ENCODE assay signal across 8 cellular contexts in the genomic region with DNA sequence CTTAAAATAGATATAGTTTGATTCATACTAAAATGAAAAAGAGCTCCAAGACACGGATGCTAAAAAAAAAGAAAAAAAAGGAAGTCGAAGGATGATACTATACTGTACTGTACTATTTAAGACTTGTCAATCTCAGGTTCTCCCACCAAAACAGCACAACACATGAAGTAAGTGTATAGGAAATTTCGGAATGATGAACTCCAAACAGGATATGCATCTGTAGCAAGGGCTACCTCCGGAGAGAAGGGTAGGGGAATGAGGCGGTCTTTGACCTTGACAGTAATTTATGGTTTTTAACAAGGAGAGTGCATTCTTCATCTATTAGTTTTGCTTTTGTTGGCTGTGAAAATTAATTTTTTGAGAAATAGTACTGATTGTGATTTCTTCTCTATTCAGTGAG. TPM values are rescaled to one million over a fixed set of nuclear protein-coding genes. Genes with fewer than 3 reads are reported as not detected.
DNase-seq lines count a peak whose midpoint lies in the region; ATAC-seq and TF ChIP-seq lines count a peak whose summit lies in the region.

No MANE protein-coding gene starts in this region.

- peak overlapping the region; percentile 97 for H3K27ac Mint-ChIP-seq in CD4-positive, alpha-beta T cell
- H3K27ac Mint-ChIP-seq in natural killer cell treated with Interleukin-12 subunit alpha and Interleukin-12 subunit beta and Interleukin-15 and Interleukin-18, amount 100 ng/mL, for 72 hours = peak overlapping the region; percentile 95 to 97

- H3K36me3 Mint-ChIP-seq in CD4-positive, alpha-beta T cell (ENCODE audit: low read depth) = peaks cover 27% of the 10 kb centered on the region
- peaks cover 10% of the 10 kb centered on the region for H3K36me3 Mint-ChIP-seq in natural killer cell treated with Interleukin-12 subunit alpha and Interleukin-12 subunit beta and Interleukin-15 and Interleukin-18, amount 100 ng/mL, for 72 hours

- H3K4me3 ChIP-seq in Loucy (ENCODE audit: low read length, poor library complexity, severe bottlenecking) (peak overlapping the region; percentile 98), choroid plexus epithelial cell (ENCODE audit: low read depth, low read length) (peak overlapping the region; percentile 92)

- peaks cover 44% of the 10 kb centered on the region for H3K79me2 ChIP-seq in Loucy (ENCODE audit: insufficient read depth, low read length)

- no peaks in the 10 kb centered on the region for H3K9me3 Mint-ChIP-seq in CD4-positive, alpha-beta T cell
- H3K9me3 Mint-ChIP-seq in natural killer cell treated with Interleukin-12 subunit alpha and Interleukin-12 subunit beta and Interleukin-15 and Interleukin-18, amount 100 ng/mL, for 72 hours = no peaks in the 10 kb centered on the region

- intact Hi-C loops in CD4-positive, alpha-beta T cell (cut with DNase I, micrococcal nuclease) = loop anchor here (1.0 to 10.0 kb wide), 4 partner anchors 9 to 655 kb away; a partner anchor contains a TSS

- DNase-seq in CD4-positive, alpha-beta T cell = no peak
- DNase-seq in choroid plexus epithelial cell (ENCODE audit: low read depth) (no peak), GM13976 (ENCODE audit: low spot score) (no peak), DMS79 treated with DMSO at 0.1 percent for 48 hours (lab: John Stamatoyannopoulos, UW) (no peak), ureter (ENCODE audit: low spot score) (no peak)
- no peak for DNase-seq in natural killer cell treated with Interleukin-12 subunit alpha and Interleukin-12 subunit beta and Interleukin-15 and Interleukin-18, amount 100 ng/mL, for 72 hours (ENCODE audit: low spot score)

- peak overlapping the region; percentile 99 for H3K4me3 Mint-ChIP-seq in CD4-positive, alpha-beta T cell
- peak overlapping the region; percentile 97 for H3K4me3 Mint-ChIP-seq in natural killer cell treated with Interleukin-12 subunit alpha and Interleukin-12 subunit beta and Interleukin-15 and Interleukin-18, amount 100 ng/mL, for 72 hours

- H3K4me2 ChIP-seq in Loucy (ENCODE audit: low read depth, low read length, poor library complexity, severe bottlenecking) = peak overlapping the region; percentile 82

- H3K36me3 ChIP-seq in Loucy (ENCODE audit: insufficient read depth, low read length) = no peaks in the 10 kb centered on the region

- H3K9me2 ChIP-seq in Loucy (replicated peaks; ENCODE audit: low read depth, low read length) = no peaks in the 10 kb centered on the region

- no peaks in the 10 kb centered on the region for H3F3A ChIP-seq in Loucy (ENCODE audit: low read depth)

- H4K20me1 ChIP-seq in Loucy (ENCODE audit: insufficient read depth, low read length, poor library complexity, severe bottlenecking) = peaks cover 41% of the 10 kb centered on the region

- CTCF ChIA-PET in CD4-positive, alpha-beta T cell (lab: Charles Lee) = no interaction called here

- peak overlapping the region; percentile 91 for H2AFZ ChIP-seq in Loucy (ENCODE audit: low read length)

- POLR2A ChIA-PET in CD4-positive, alpha-beta T cell (lab: Charles Lee) = interaction anchor here (1.6 to 2.6 kb wide), 2 partner anchors 10 to 655 kb away, joined by 8 to 35 read pairs; a partner anchor contains a TSS

- H3K27ac ChIP-seq in CD4-positive, alpha-beta T cell (ENCODE audit: low read depth, low read length) = peak overlapping the region; percentile 89

- no peak for TF ChIP-seq CTCF in CD4-positive, alpha-beta T cell (IDR thresholded peaks at IDR 0.05)
- TF ChIP-seq CTCF in Loucy (conservative IDR thresholded peaks at IDR 0.05; ENCODE audit: low read length) (no peak), choroid plexus epithelial cell (conservative IDR thresholded peaks at IDR 0.05; ENCODE audit: low read depth, low read length) (no peak), GM13976 (IDR thresholded peaks at IDR 0.05; ENCODE audit: borderline replicate concordance, control extremely low read depth, extremely low read depth, insufficient read depth, missing control alignments) (no peak)

- no peaks in the 10 kb centered on the region for H3K27me3 ChIP-seq in CD4-positive, alpha-beta T cell (ENCODE audit: control insufficient read depth, insufficient read depth, low read length)
- no peaks in the 10 kb centered on the region for H3K27me3 ChIP-seq in Loucy (ENCODE audit: insufficient read depth, low read length, poor library complexity, severe bottlenecking)

- ATAC-seq in CD4-positive, alpha-beta T cell (ENCODE audit: poor library complexity) = no peak
- ATAC-seq in natural killer cell treated with Interleukin-12 subunit alpha and Interleukin-12 subunit beta and Interleukin-15 and Interleukin-18, amount 100 ng/mL, for 72 hours = no peak
- ATAC-seq in GM19467 (IDR thresholded peaks at IDR 0.05; ENCODE audit: unreplicated experiment) = no peak

- in situ Hi-C loops in GM13976 (cut with MboI; ENCODE audit: low sequenced_read_pairs, unreplicated experiment) = no loop called here

- no peaks in the 10 kb centered on the region for H3K9me3 ChIP-seq in CD4-positive, alpha-beta T cell (ENCODE audit: control insufficient read depth, low read length)
- H3K9me3 ChIP-seq in Loucy (ENCODE audit: insufficient read depth, low read depth, low read length) = no peaks in the 10 kb centered on the region

- peaks cover 10% of the 10 kb centered on the region for H3K27me3 Mint-ChIP-seq in CD4-positive, alpha-beta T cell
- peaks cover 6 to 13% of the 10 kb centered on the region in 2 donors for H3K27me3 Mint-ChIP-seq in natural killer cell treated with Interleukin-12 subunit alpha and Interleukin-12 subunit beta and Interleukin-15 and Interleukin-18, amount 100 ng/mL, for 72 hours

- peak overlapping the region; percentile 95 for H3K9ac ChIP-seq in Loucy (ENCODE audit: low read depth, low read length, poor library complexity, severe bottlenecking)

- peaks cover 46% of the 10 kb centered on the region for H3K4me1 Mint-ChIP-seq in CD4-positive, alpha-beta T cell (ENCODE audit: low read depth)
- H3K4me1 Mint-ChIP-seq in natural killer cell treated with Interleukin-12 subunit alpha and Interleukin-12 subunit beta and Interleukin-15 and Interleukin-18, amount 100 ng/mL, for 72 hours (ENCODE audit: low read depth in 2 of 2) = peaks cover 27 to 33% of the 10 kb centered on the region in 2 donors

- H3K4me1 ChIP-seq in Loucy (ENCODE audit: insufficient read depth, low read length, poor library complexity, severe bottlenecking) = peaks cover 33% of the 10 kb centered on the region

RNA-seq across cellular contexts. Expression of a gene that starts 0.5 kb away (rescaled TPM):
- 10 to 100 TPM; 50.9 to 53.1 TPM for total RNA-seq in CD4-positive, alpha-beta T cell
- total RNA-seq in natural killer cell treated with Interleukin-12 subunit alpha and Interleukin-12 subunit beta and Interleukin-15 and Interleukin-18, amount 100 ng/mL, for 72 hours = 10 to 100 TPM; 83.6 to 90.5 TPM
- total RNA-seq in ureter = 67.8 TPM

RNA-seq across cellular contexts. Expression of a gene that starts 11.0 kb away (rescaled TPM):
- total RNA-seq in CD4-positive, alpha-beta T cell = 10 to 100 TPM; 15.4 to 17.6 TPM
- 10 to 100 TPM; 33.2 to 73.7 TPM for total RNA-seq in natural killer cell treated with Interleukin-12 subunit alpha and Interleukin-12 subunit beta and Interleukin-15 and Interleukin-18, amount 100 ng/mL, for 72 hours
- total RNA-seq in ureter = 46.6 TPM
